Comparison of ENCODE assay signal across 19 cellular contexts in the genomic region with DNA sequence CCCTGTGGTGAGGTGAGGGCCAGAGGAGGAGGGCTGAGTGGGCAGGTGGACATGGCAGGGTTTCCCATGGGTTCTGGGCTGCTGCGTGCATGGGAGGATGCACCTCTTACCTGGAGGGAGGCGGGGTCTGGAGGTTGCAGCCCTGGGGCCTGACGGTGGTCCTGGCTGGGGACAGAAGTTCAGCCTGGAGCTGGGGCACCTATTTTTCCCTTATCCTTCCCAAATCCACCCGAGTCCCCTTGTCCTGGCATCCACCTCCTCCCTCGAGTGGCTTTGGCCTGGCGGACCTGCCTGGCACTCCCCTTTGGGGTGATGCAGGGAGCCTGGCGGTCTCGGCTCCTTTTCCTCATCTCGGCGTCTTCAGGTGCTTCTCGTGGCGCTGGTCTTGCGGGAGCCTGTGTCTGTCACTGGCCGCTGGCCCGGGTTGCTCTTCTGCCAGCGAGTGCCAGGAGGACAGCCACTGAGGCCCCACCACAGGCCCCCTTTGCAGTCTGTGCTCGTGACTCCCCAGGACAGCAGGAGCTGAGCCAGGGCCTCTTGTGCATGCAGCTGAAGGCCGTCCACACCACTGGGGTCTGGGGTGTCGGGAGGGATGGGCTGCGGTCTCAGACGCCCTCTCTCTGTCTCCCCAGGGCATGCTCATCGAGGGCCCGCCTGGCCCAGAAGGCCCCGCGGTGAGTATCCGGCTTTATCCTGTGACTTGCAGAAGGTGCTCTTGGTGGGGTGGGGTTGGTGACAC.
"Had no signal": no experiment of that assay in that cellular context is flagged by ENCODE, and none has a peak within 500 bp of the region (broad histone marks: within the 10 kb centered on the region; RNA-seq: fewer than 3 reads in every experiment).

No MANE protein-coding gene starts in this region.

- H3K4me1 ChIP-seq: colonic mucosa, foreskin keratinocyte had no signal

- H3K36me3 ChIP-seq: colonic mucosa, esophagus squamous epithelium, neutrophil, thyroid gland, upper lobe of left lung, uterus had no signal

- H3K4me3 Mint-ChIP-seq: naive thymus-derived CD4-positive, alpha-beta T cell; nephron progenitor cell had no signal

- DNase-seq: colonic mucosa; dermis blood vessel endothelial cell; esophagus squamous epithelium; foreskin keratinocyte; kidney; left cardiac atrium; naive thymus-derived CD4-positive, alpha-beta T cell; nephron progenitor cell; posterior cingulate gyrus; stimulated activated CD4-positive, alpha-beta T cell treated with anti-CD3 and anti-CD28 coated beads, Interleukin-12 subunit alpha, Interleukin-12 subunit beta, amount 100 ng/mL, for 4 hours; stimulated activated naive CD4-positive, alpha-beta T cell treated with Interleukin-2 at 50 U/mL for 16 hours; thyroid gland; upper lobe of left lung; uterus had no signal

- H3K27me3 ChIP-seq: colonic mucosa, foreskin keratinocyte, hepatocyte, neutrophil, sigmoid colon, thyroid gland, upper lobe of left lung, uterus had no signal

- H3K4me2 ChIP-seq: hepatocyte had no signal

- H3K4me3 ChIP-seq: colonic mucosa, esophagus squamous epithelium, hepatocyte, sigmoid colon, skin epidermis, suprapubic skin, thyroid gland, upper lobe of left lung, uterus had no signal

- H3K27ac ChIP-seq: colonic mucosa, esophagus squamous epithelium, foreskin keratinocyte, hepatocyte, neutrophil, suprapubic skin, thyroid gland, upper lobe of left lung had no signal

- H3K27ac Mint-ChIP-seq: naive thymus-derived CD4-positive, alpha-beta T cell; nephron progenitor cell had no signal

- H2AFZ ChIP-seq: hepatocyte had no signal

- H3K36me3 Mint-ChIP-seq: naive thymus-derived CD4-positive, alpha-beta T cell had no signal

- H3K9me3 ChIP-seq: colonic mucosa, esophagus squamous epithelium, neutrophil, sigmoid colon, suprapubic skin, thyroid gland, upper lobe of left lung, uterus had no signal

- H3K9me3 Mint-ChIP-seq: naive thymus-derived CD4-positive, alpha-beta T cell; nephron progenitor cell had no signal

- ATAC-seq: foreskin keratinocyte; naive thymus-derived CD4-positive, alpha-beta T cell had no signal
